Comparison of ENCODE assay signal across 1 cellular context in genomic region chr17:18182190-18182977, GRCh38.
TF ChIP-seq lines count a peak whose summit lies in the region.

No MANE protein-coding gene starts in this region.

TF ChIP-seq in GM12878, 131 proteins besides CTCF, POLR2A, EP300 and RAD21:
- TF ChIP-seq BCL3 (IDR thresholded peaks at IDR 0.05; ENCODE audit: borderline replicate concordance, insufficient read depth, low read depth, low read length, poor library complexity, severe bottlenecking) (no peak), MLLT1 (IDR thresholded peaks at IDR 0.05) (peak; percentile 54), SMARCA5 (IDR thresholded peaks at IDR 0.05) (peak; percentile 84; the same call in 1 of the 2 replicates), SIN3A (IDR thresholded peaks at IDR 0.05; ENCODE audit: low read depth, low read length) (0 out of 2 replicates have a peak, but pooled peaks have one; percentile 40), IKZF2 (IDR thresholded peaks at IDR 0.05) (0 out of 4 replicates have a peak, but pooled peaks of 1 of the 2 experiments have one; percentile 20), RAD51 (IDR thresholded peaks at IDR 0.05) (no peak), TBL1XR1 (IDR thresholded peaks at IDR 0.05; ENCODE audit: low read depth, low read length) (0 out of 2 replicates have a peak, but pooled peaks have one; percentile 8), NBN (IDR thresholded peaks at IDR 0.05) (peak; percentile 31; the same call in 1 of the 2 replicates), HCFC1 (IDR thresholded peaks at IDR 0.05; ENCODE audit: low read length) (no peak), GATAD2B (conservative IDR thresholded peaks at IDR 0.05; ENCODE audit: low read depth) (0 out of 2 replicates have a peak, but pooled peaks have one; percentile 64), NR2F1 (conservative IDR thresholded peaks at IDR 0.05) (0 out of 2 replicates have a peak, but pooled peaks have one; percentile 33), IKZF1 (conservative IDR thresholded peaks at IDR 0.05) (peak; percentile 16), ZBTB40 (IDR thresholded peaks at IDR 0.05; ENCODE audit: borderline replicate concordance) (0 out of 2 replicates have a peak, but pooled peaks have one; percentile 25), RB1 (IDR thresholded peaks at IDR 0.05; ENCODE audit: borderline replicate concordance) (no peak), NFXL1 (IDR thresholded peaks at IDR 0.05; ENCODE audit: borderline replicate concordance) (no peak), ZZZ3 (IDR thresholded peaks at IDR 0.05; ENCODE audit: control insufficient read depth, insufficient read length, low read depth) (no peak)
